Comparison of ENCODE assay signal across 9 cellular contexts in the genomic region with DNA sequence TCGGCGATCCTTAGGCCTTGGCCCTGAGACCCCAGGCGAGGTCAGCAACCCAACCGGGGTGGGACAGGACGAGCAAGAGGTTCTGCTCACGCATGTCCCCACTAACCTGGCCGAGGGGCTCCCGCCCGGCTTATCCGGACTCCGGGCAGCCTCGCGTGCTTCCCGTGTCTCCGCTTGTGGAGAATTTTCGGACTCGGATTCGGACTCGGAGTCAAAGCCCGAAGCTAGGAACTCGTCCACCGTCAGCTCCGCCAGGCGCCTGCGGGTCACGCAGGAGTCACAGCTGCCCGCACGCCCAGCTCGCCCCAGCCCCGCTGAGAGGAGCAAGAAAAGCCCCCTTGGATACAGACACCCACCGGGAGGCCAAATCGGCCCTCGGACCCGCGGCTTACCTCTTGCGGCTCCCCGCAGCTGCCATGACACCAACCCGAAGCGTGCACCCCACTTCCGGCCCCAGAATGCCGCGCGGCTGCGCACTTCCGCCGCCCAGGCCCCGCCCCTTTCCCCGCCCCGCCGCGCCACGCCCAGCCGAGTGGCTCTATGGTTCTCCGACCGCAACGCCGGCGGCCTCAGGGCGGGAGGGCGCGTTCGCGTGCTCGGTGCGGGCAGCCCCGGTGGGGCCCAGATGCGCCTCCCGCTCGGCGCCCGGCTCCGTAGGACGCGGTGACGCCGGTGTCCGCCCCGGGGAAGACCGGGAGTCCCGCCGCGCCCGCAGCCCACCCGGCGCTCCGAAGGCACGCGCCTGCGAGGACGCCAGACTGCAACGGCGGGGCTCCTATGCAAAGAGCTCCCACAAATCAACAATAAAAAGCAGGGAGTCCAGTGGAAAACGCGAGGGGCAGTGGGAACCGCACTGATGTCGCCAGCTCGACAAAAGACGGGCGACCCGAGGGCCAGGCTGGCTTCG. TPM values are rescaled to one million over a fixed set of nuclear protein-coding genes. Genes with fewer than 3 reads are reported as not detected.
DNase-seq lines count a peak whose midpoint lies in the region; ATAC-seq lines count a peak whose summit lies in the region.
"Had no signal": no experiment of that assay in that cellular context is flagged by ENCODE, and none has a peak within 500 bp of the region (broad histone marks: within the 10 kb centered on the region; RNA-seq: fewer than 3 reads in every experiment).

A gene (minus strand): TSS at position 434 of the 907 bp plus-strand sequence. CDS start 16 bp downstream, at position 418.

- H3K4me2 ChIP-seq in BLaER1 = peak within 1 kb of the TSS; percentile 87
- peak within 1 kb of the TSS; percentile 74 for H3K4me2 ChIP-seq in mesenchymal stem cell (ENCODE audit: low read length, poor library complexity, severe bottlenecking)

- H2BK15ac ChIP-seq in mesenchymal stem cell (ENCODE audit: low read depth, poor library complexity, severe bottlenecking) = peak within 1 kb of the TSS; percentile 76

- H3K23ac ChIP-seq in mesenchymal stem cell (ENCODE audit: low read length in 2 of 2) = peak within 1 kb of the TSS; percentile 21 to 97

- H3K9ac ChIP-seq in BLaER1 (peak within 1 kb of the TSS; percentile 92), mesenchymal stem cell (ENCODE audit: low read length) (peak within 1 kb of the TSS; percentile 93)

- H2BK12ac ChIP-seq in mesenchymal stem cell (ENCODE audit: low read length in 2 of 2) = peak within 1 kb of the TSS in 1 of 2 experiments; percentile 64

- H2BK120ac ChIP-seq in mesenchymal stem cell (ENCODE audit: low read depth, low read length) = peak within 1 kb of the TSS; percentile 80

- peak within 1 kb of the TSS; percentile 52 to 88 for H3K4ac ChIP-seq in mesenchymal stem cell (ENCODE audit: low read depth in 1 of 2, low read length in 2 of 2)

- no peak within 1 kb of the TSS for H3K14ac ChIP-seq in mesenchymal stem cell (ENCODE audit: low read length in 2 of 2)

- H3K36me3 ChIP-seq in BLaER1 = peaks cover 56% of the 10 kb centered on the region
- peaks cover 41 to 63% of the 10 kb centered on the region in 2 experiments for H3K36me3 ChIP-seq in mesenchymal stem cell (ENCODE audit: control insufficient read depth in 1 of 2, insufficient read depth in 2 of 2, low read depth in 1 of 2, low read length in 2 of 2)

- H3K27me3 ChIP-seq in BLaER1 (peaks cover 6% of the 10 kb centered on the region; the same call in 1 of the 2 replicates), mesenchymal stem cell (ENCODE audit: control insufficient read depth in 1 of 2, insufficient read depth in 1 of 2, low read length in 2 of 2) (no peaks in the 10 kb centered on the region)

- no peak within 1 kb of the TSS for H2BK5ac ChIP-seq in mesenchymal stem cell (ENCODE audit: low read depth, low read length, poor library complexity, severe bottlenecking)

- H3K9me3 ChIP-seq in BLaER1 (no peaks in the 10 kb centered on the region), mesenchymal stem cell (ENCODE audit: control insufficient read depth, low read length) (no peaks in the 10 kb centered on the region)

- H3K79me1 ChIP-seq in mesenchymal stem cell (replicated peaks; ENCODE audit: low read length, poor library complexity, severe bottlenecking) = peaks cover 47% of the 10 kb centered on the region

- 5% methylated on average over 64 of the region's 101 CpGs for WGBS in mesenchymal stem cell

- H3K4me1 ChIP-seq in BLaER1 (peaks cover 51% of the 10 kb centered on the region), mesenchymal stem cell (ENCODE audit: control insufficient read depth, insufficient read depth, low read depth, low read length) (peaks cover 21% of the 10 kb centered on the region)

- ATAC-seq in HG03521 (IDR thresholded peaks at IDR 0.05; ENCODE audit: unreplicated experiment) = peak; percentile 73

- H4K91ac ChIP-seq in mesenchymal stem cell (ENCODE audit: low read length) = peak within 1 kb of the TSS; percentile 79

- H4K8ac ChIP-seq in mesenchymal stem cell (ENCODE audit: low read length) = peak within 1 kb of the TSS; percentile 92

- peak within 1 kb of the TSS; percentile 42 for H2AFZ ChIP-seq in mesenchymal stem cell (ENCODE audit: low read depth, low read length)

- peak within 1 kb of the TSS; percentile 66 to 89 for H3K18ac ChIP-seq in mesenchymal stem cell (ENCODE audit: low read depth in 1 of 2, low read length in 2 of 2)

- H3K4me3 ChIP-seq in BLaER1 (peak within 1 kb of the TSS; percentile 98), mesenchymal stem cell (ENCODE audit: insufficient read depth in 1 of 2, low read depth in 1 of 2, low read length in 2 of 2) (peak within 1 kb of the TSS; percentile 91 to 94)

- peak within 1 kb of the TSS; percentile 84 for H3K27ac ChIP-seq in BLaER1
- no peak within 1 kb of the TSS for H3K27ac ChIP-seq in mesenchymal stem cell (ENCODE audit: low read length, poor library complexity, severe bottlenecking)
- H3K27ac ChIP-seq: epithelial cell of prostate had no signal

- H2AK5ac ChIP-seq in mesenchymal stem cell (ENCODE audit: low read length, severe bottlenecking) = peak within 1 kb of the TSS; percentile 4

- H4K20me1 ChIP-seq in BLaER1 = peaks cover 55% of the 10 kb centered on the region

- DNase-seq in GM19240 (ENCODE audit: insufficient read length, low spot score) = peak; percentile 95
- peak; percentile 78 to 87 for DNase-seq in NOMO-1 (lab: John Stamatoyannopoulos, UW; ENCODE audit: unreplicated experiment in 2 of 2)
- peak; percentile 100 for DNase-seq in activated CD8-positive, alpha-beta memory T cell treated with anti-CD3 and anti-CD28 coated beads for 24 hours
- DNase-seq in effector CD8-positive, alpha-beta T cell (lab: John Stamatoyannopoulos, UW) = peak; percentile 92
- peak; percentile 86 for DNase-seq in mesenchymal stem cell
- peak; percentile 97 for DNase-seq in stimulated activated CD8-positive, alpha-beta memory T cell treated with anti-CD3 and anti-CD28 coated beads, Interleukin-12 subunit alpha, Interleukin-12 subunit beta, amount 100 ng/mL, for 4 hours (ENCODE audit: low read depth)

RNA-seq across cellular contexts. Expression of the gene that starts here (rescaled TPM):
- 32.5 TPM for polyA plus RNA-seq in mesenchymal stem cell (2013, experiment 1 of 2)
- polyA plus RNA-seq in mesenchymal stem cell (2013, experiment 2 of 2) = 33.0 TPM
